Comparison of ENCODE assay signal across 1 cellular context in the genomic region with DNA sequence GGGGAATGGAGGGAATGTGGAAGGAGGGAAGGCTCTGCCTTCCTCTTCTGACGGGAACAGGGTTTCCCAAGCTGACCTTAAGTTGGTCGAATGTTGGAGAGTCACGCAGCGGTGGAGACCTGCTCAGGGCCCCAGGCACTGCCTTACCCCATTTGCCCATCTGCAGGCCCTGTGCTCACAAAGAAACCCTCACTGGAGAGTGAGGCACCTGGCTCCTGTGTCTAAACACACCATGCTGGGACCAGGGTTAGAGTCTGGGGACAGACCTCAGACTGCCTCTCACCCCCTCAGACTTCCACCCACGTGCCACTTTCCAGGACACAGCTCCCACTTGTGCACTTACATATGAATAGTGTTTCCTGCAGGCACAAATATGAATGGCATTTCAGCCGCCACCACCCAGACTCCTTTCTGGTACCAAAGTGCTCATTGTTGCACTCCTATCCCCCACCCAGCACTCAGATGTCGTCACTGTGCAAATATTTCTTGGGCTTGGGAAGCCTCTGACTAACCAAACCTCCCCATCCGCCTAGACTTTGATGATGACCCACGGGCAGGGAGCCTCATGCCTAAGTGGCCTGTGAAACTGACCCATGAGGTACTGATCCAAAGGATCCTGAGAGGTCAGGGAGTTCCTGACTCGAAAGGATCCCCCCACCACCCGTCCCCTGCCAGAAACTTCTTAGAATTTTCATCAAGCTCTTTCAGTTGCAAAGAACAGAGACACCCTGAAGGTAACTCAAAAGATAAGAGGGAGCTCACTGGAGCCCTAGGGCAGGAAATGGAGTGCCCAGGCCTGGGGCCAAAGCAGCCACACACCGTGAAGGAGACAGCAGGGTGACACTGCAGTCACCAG.
TF ChIP-seq lines count a peak whose summit lies in the region.

No MANE protein-coding gene starts in this region.

TF ChIP-seq in HepG2, 621 proteins besides CTCF, POLR2A, EP300 and RAD21 (continued from another document and continues in another):
- TF ChIP-seq TERF1 (CRISPR knock-in tag; IDR thresholded peaks at IDR 0.05) (no peak), ZNF44 (CRISPR knock-in tag; IDR thresholded peaks at IDR 0.05) (no peak), ZNF138 (CRISPR knock-in tag; IDR thresholded peaks at IDR 0.05; ENCODE audit: low read depth) (no peak), ZNF792 (CRISPR knock-in tag; IDR thresholded peaks at IDR 0.05) (peak; percentile 95), FOXO1 (CRISPR knock-in tag; IDR thresholded peaks at IDR 0.05) (peak; percentile 88), ZNF614 (CRISPR knock-in tag; IDR thresholded peaks at IDR 0.05; ENCODE audit: borderline replicate concordance) (peak; percentile 90; the same call in 1 of the 2 replicates), PRPF4 (IDR thresholded peaks at IDR 0.05; ENCODE audit: low read depth, low read length, poor library complexity, severe bottlenecking) (no peak), SMYD3 (CRISPR knock-in tag; IDR thresholded peaks at IDR 0.05) (no peak), ZNF788 (CRISPR knock-in tag; IDR thresholded peaks at IDR 0.05; ENCODE audit: borderline replicate concordance) (peak; percentile 98), SMC3 (IDR thresholded peaks at IDR 0.05; ENCODE audit: low read length) (peak; percentile 48), RXRB (CRISPR knock-in tag; IDR thresholded peaks at IDR 0.05; ENCODE audit: borderline replicate concordance) (peak; percentile 94), NFYB (CRISPR knock-in tag; IDR thresholded peaks at IDR 0.05) (peak; percentile 30; the same call in 1 of the 2 replicates), ZNF547 (CRISPR knock-in tag; IDR thresholded peaks at IDR 0.05) (no peak), TMF1 (CRISPR knock-in tag; IDR thresholded peaks at IDR 0.05; ENCODE audit: low read depth) (no peak), GATAD1 (CRISPR knock-in tag; IDR thresholded peaks at IDR 0.05) (no peak), CENPX (CRISPR knock-in tag; IDR thresholded peaks at IDR 0.05) (no peak), MED13 (CRISPR knock-in tag; IDR thresholded peaks at IDR 0.05) (peak; percentile 86), ETV5 (CRISPR knock-in tag; IDR thresholded peaks at IDR 0.05; ENCODE audit: borderline replicate concordance) (peak; percentile 73; the same call in 1 of the 2 replicates), NR2F1 (CRISPR knock-in tag; IDR thresholded peaks at IDR 0.05) (peak in 1 of 2 experiments; percentile 59; a peak in 3 of 4 replicates), POLR2AphosphoS5 (IDR thresholded peaks at IDR 0.05; ENCODE audit: low read depth, low read length) (no peak), ZNF10 (CRISPR knock-in tag; IDR thresholded peaks at IDR 0.05; ENCODE audit: borderline replicate concordance, low read depth) (no peak), PHF21A (CRISPR knock-in tag; IDR thresholded peaks at IDR 0.05) (peak; percentile 84; the same call in 1 of the 2 replicates), NCOA1 (CRISPR knock-in tag; IDR thresholded peaks at IDR 0.05) (peak; percentile 90), ZNF530 (CRISPR knock-in tag; IDR thresholded peaks at IDR 0.05; ENCODE audit: low read depth) (no peak), KLF15 (CRISPR knock-in tag; IDR thresholded peaks at IDR 0.05; ENCODE audit: borderline replicate concordance) (no peak), ZNF383 (CRISPR knock-in tag; IDR thresholded peaks at IDR 0.05; ENCODE audit: borderline replicate concordance) (no peak), ZNF781 (CRISPR knock-in tag; IDR thresholded peaks at IDR 0.05; ENCODE audit: borderline replicate concordance, not compliant biosample characterization) (peak; percentile 94), ZNF879 (CRISPR knock-in tag; IDR thresholded peaks at IDR 0.05) (no peak), ZSCAN12 (CRISPR knock-in tag; IDR thresholded peaks at IDR 0.05) (no peak), ZNF230 (CRISPR knock-in tag; IDR thresholded peaks at IDR 0.05) (peak; percentile 60; the same call in 1 of the 2 replicates), REL (CRISPR knock-in tag; conservative IDR thresholded peaks at IDR 0.05) (no peak), ZNF740 (CRISPR knock-in tag; IDR thresholded peaks at IDR 0.05) (no peak), ZNF256 (CRISPR knock-in tag; conservative IDR thresholded peaks at IDR 0.05) (no peak), JUND (CRISPR knock-in tag; IDR thresholded peaks at IDR 0.05) (peak; percentile 97), ASH2L (IDR thresholded peaks at IDR 0.05; ENCODE audit: insufficient read length, low read depth, low read length) (no peak)
- TF ChIP-seq, protein P1, sequence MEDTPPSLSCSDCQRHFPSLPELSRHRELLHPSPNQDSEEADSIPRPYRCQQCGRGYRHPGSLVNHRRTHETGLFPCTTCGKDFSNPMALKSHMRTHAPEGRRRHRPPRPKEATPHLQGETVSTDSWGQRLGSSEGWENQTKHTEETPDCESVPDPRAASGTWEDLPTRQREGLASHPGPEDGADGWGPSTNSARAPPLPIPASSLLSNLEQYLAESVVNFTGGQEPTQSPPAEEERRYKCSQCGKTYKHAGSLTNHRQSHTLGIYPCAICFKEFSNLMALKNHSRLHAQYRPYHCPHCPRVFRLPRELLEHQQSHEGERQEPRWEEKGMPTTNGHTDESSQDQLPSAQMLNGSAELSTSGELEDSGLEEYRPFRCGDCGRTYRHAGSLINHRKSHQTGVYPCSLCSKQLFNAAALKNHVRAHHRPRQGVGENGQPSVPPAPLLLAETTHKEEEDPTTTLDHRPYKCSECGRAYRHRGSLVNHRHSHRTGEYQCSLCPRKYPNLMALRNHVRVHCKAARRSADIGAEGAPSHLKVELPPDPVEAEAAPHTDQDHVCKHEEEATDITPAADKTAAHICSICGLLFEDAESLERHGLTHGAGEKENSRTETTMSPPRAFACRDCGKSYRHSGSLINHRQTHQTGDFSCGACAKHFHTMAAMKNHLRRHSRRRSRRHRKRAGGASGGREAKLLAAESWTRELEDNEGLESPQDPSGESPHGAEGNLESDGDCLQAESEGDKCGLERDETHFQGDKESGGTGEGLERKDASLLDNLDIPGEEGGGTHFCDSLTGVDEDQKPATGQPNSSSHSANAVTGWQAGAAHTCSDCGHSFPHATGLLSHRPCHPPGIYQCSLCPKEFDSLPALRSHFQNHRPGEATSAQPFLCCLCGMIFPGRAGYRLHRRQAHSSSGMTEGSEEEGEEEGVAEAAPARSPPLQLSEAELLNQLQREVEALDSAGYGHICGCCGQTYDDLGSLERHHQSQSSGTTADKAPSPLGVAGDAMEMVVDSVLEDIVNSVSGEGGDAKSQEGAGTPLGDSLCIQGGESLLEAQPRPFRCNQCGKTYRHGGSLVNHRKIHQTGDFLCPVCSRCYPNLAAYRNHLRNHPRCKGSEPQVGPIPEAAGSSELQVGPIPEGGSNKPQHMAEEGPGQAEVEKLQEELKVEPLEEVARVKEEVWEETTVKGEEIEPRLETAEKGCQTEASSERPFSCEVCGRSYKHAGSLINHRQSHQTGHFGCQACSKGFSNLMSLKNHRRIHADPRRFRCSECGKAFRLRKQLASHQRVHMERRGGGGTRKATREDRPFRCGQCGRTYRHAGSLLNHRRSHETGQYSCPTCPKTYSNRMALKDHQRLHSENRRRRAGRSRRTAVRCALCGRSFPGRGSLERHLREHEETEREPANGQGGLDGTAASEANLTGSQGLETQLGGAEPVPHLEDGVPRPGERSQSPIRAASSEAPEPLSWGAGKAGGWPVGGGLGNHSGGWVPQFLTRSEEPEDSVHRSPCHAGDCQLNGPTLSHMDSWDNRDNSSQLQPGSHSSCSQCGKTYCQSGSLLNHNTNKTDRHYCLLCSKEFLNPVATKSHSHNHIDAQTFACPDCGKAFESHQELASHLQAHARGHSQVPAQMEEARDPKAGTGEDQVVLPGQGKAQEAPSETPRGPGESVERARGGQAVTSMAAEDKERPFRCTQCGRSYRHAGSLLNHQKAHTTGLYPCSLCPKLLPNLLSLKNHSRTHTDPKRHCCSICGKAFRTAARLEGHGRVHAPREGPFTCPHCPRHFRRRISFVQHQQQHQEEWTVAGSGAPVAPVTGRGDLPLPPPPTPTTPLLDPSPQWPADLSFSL (CRISPR knock-in tag; IDR thresholded peaks at IDR 0.05) = no peak; the same call in 1 of the 2 replicates
- TF ChIP-seq, protein P2, sequence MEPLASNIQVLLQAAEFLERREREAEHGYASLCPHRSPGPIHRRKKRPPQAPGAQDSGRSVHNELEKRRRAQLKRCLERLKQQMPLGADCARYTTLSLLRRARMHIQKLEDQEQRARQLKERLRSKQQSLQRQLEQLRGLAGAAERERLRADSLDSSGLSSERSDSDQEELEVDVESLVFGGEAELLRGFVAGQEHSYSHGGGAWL (CRISPR knock-in tag; IDR thresholded peaks at IDR 0.05) = no peak
- TF ChIP-seq, protein P3, sequence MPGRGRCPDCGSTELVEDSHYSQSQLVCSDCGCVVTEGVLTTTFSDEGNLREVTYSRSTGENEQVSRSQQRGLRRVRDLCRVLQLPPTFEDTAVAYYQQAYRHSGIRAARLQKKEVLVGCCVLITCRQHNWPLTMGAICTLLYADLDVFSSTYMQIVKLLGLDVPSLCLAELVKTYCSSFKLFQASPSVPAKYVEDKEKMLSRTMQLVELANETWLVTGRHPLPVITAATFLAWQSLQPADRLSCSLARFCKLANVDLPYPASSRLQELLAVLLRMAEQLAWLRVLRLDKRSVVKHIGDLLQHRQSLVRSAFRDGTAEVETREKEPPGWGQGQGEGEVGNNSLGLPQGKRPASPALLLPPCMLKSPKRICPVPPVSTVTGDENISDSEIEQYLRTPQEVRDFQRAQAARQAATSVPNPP (CRISPR knock-in tag; IDR thresholded peaks at IDR 0.05) = no peak
- TF ChIP-seq, protein P4, sequence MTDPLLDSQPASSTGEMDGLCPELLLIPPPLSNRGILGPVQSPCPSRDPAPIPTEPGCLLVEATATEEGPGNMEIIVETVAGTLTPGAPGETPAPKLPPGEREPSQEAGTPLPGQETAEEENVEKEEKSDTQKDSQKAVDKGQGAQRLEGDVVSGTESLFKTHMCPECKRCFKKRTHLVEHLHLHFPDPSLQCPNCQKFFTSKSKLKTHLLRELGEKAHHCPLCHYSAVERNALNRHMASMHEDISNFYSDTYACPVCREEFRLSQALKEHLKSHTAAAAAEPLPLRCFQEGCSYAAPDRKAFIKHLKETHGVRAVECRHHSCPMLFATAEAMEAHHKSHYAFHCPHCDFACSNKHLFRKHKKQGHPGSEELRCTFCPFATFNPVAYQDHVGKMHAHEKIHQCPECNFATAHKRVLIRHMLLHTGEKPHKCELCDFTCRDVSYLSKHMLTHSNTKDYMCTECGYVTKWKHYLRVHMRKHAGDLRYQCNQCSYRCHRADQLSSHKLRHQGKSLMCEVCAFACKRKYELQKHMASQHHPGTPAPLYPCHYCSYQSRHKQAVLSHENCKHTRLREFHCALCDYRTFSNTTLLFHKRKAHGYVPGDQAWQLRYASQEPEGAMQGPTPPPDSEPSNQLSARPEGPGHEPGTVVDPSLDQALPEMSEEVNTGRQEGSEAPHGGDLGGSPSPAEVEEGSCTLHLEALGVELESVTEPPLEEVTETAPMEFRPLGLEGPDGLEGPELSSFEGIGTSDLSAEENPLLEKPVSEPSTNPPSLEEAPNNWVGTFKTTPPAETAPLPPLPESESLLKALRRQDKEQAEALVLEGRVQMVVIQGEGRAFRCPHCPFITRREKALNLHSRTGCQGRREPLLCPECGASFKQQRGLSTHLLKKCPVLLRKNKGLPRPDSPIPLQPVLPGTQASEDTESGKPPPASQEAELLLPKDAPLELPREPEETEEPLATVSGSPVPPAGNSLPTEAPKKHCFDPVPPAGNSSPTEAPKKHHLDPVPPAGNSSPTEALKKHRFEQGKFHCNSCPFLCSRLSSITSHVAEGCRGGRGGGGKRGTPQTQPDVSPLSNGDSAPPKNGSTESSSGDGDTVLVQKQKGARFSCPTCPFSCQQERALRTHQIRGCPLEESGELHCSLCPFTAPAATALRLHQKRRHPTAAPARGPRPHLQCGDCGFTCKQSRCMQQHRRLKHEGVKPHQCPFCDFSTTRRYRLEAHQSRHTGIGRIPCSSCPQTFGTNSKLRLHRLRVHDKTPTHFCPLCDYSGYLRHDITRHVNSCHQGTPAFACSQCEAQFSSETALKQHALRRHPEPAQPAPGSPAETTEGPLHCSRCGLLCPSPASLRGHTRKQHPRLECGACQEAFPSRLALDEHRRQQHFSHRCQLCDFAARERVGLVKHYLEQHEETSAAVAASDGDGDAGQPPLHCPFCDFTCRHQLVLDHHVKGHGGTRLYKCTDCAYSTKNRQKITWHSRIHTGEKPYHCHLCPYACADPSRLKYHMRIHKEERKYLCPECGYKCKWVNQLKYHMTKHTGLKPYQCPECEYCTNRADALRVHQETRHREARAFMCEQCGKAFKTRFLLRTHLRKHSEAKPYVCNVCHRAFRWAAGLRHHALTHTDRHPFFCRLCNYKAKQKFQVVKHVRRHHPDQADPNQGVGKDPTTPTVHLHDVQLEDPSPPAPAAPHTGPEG (CRISPR knock-in tag; IDR thresholded peaks at IDR 0.05) = no peak; the same call in 1 of the 2 replicates
- TF ChIP-seq, protein P5, sequence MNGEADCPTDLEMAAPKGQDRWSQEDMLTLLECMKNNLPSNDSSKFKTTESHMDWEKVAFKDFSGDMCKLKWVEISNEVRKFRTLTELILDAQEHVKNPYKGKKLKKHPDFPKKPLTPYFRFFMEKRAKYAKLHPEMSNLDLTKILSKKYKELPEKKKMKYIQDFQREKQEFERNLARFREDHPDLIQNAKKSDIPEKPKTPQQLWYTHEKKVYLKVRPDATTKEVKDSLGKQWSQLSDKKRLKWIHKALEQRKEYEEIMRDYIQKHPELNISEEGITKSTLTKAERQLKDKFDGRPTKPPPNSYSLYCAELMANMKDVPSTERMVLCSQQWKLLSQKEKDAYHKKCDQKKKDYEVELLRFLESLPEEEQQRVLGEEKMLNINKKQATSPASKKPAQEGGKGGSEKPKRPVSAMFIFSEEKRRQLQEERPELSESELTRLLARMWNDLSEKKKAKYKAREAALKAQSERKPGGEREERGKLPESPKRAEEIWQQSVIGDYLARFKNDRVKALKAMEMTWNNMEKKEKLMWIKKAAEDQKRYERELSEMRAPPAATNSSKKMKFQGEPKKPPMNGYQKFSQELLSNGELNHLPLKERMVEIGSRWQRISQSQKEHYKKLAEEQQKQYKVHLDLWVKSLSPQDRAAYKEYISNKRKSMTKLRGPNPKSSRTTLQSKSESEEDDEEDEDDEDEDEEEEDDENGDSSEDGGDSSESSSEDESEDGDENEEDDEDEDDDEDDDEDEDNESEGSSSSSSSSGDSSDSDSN (CRISPR knock-in tag; IDR thresholded peaks at IDR 0.05) = peak; percentile 48; the same call in 1 of the 2 replicates
- TF ChIP-seq, protein P6, sequence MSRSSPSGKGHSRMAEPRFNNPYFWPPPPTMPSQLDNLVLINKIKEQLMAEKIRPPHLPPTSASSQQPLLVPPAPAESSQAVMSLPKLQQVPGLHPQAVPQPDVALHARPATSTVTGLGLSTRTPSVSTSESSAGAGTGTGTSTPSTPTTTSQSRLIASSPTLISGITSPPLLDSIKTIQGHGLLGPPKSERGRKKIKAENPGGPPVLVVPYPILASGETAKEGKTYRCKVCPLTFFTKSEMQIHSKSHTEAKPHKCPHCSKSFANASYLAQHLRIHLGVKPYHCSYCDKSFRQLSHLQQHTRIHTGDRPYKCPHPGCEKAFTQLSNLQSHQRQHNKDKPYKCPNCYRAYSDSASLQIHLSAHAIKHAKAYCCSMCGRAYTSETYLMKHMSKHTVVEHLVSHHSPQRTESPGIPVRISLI (CRISPR knock-in tag; IDR thresholded peaks at IDR 0.05; ENCODE audit: borderline replicate concordance) = no peak
